ENCODE assay signal across 21 cellular contexts in genomic region chr13:33244907-33245287, GRCh38. TPM values are rescaled to one million over a fixed set of nuclear protein-coding genes. Genes with fewer than 3 reads are reported as not detected.
"Had no signal": no experiment of that assay in that cellular context is flagged by ENCODE, and none has a peak within 500 bp of the region (broad histone marks: within the 10 kb centered on the region; RNA-seq: fewer than 3 reads in every experiment).

No MANE protein-coding gene starts in this region.

- H3K9me3 ChIP-seq: adrenal gland, gastroesophageal sphincter, sigmoid colon had no signal

- DNase-seq: activated CD4-positive, alpha-beta T cell treated with anti-CD3 and anti-CD28 coated beads for 48 hours; activated CD8-positive, alpha-beta memory T cell treated with anti-CD3 and anti-CD28 coated beads, Interleukin-2, amount 50 U/mL, for 4 hours; activated CD8-positive, alpha-beta T cell treated with anti-CD3 and anti-CD28 coated beads, Interleukin-2, amount 10 ng/mL, durations not matched to agents 7 days and 5 days; activated effector memory CD4-positive, alpha-beta T cell treated with anti-CD3 and anti-CD28 coated beads, Interleukin-2, amount 50 U/mL, for 16 hours; activated T-cell treated with anti-CD3 and anti-CD28 coated beads, Interleukin-2, amount 50 U/mL, for 48 hours; adrenal gland; cortex of kidney; effector CD8-positive, alpha-beta T cell; mesenchymal stem cell; nephron progenitor cell; sigmoid colon; stimulated activated CD4-positive, alpha-beta T cell treated with anti-CD3 and anti-CD28 coated beads, Interleukin-1b, Interleukin-23, amount 100 ng/mL, for 48 hours; WERI-Rb-1 had no signal

- ATAC-seq: activated CD8-positive, alpha-beta T cell treated with anti-CD3 and anti-CD28 coated beads, Interleukin-2, amount 10 ng/mL, durations not matched to agents 7 days and 5 days; gastroesophageal sphincter; left lobe of liver; stimulated activated effector memory CD8-positive, alpha-beta T cell treated with anti-CD3 and anti-CD28 coated beads, Interleukin-12 subunit alpha, Interleukin-12 subunit beta, amount 100 ng/mL, for 72 hours had no signal

- H3K27me3 ChIP-seq: adrenal gland, gastroesophageal sphincter, hepatocyte, sigmoid colon had no signal

- H3K4me1 Mint-ChIP-seq: activated naive CD4-positive, alpha-beta T cell treated with anti-CD3 and anti-CD28 coated beads, Interleukin-2, amount 50 U/mL, for 24 hours; central memory CD8-positive, alpha-beta T cell; nephron progenitor cell; stimulated activated effector memory CD8-positive, alpha-beta T cell treated with anti-CD3 and anti-CD28 coated beads, Interleukin-12 subunit alpha, Interleukin-12 subunit beta, amount 100 ng/mL, for 72 hours had no signal

- H3K4me3 ChIP-seq: adrenal gland, gastroesophageal sphincter, hepatocyte, sigmoid colon had no signal

- H3K4me2 ChIP-seq: hepatocyte had no signal

- H3K27ac Mint-ChIP-seq: activated CD8-positive, alpha-beta T cell treated with anti-CD3 and anti-CD28 coated beads, Interleukin-2, amount 10 ng/mL, durations not matched to agents 7 days and 5 days; activated naive CD4-positive, alpha-beta T cell treated with anti-CD3 and anti-CD28 coated beads, Interleukin-2, amount 50 U/mL, for 24 hours; stimulated activated effector memory CD8-positive, alpha-beta T cell treated with anti-CD3 and anti-CD28 coated beads, Interleukin-12 subunit alpha, Interleukin-12 subunit beta, amount 100 ng/mL, for 72 hours; T-helper 1 cell treated with Interleukin-12 subunit alpha and Interleukin-12 subunit beta and Interleukin-4 antibody, amounts not matched to agents 30 μg/mL and 1 μg/mL, for 36 hours had no signal

- H2AFZ ChIP-seq: hepatocyte, parathyroid adenoma had no signal

- H3K27ac ChIP-seq: gastroesophageal sphincter, hepatocyte, parathyroid adenoma, sigmoid colon, WERI-Rb-1 had no signal

- H3K79me2 ChIP-seq: parathyroid adenoma had no signal

- H3K27me3 Mint-ChIP-seq: central memory CD8-positive, alpha-beta T cell had no signal

- H3K36me3 ChIP-seq: adrenal gland, sigmoid colon, WERI-Rb-1 had no signal

- H3K4me3 Mint-ChIP-seq: activated CD8-positive, alpha-beta T cell treated with anti-CD3 and anti-CD28 coated beads, Interleukin-2, amount 10 ng/mL, durations not matched to agents 7 days and 5 days; activated naive CD4-positive, alpha-beta T cell treated with anti-CD3 and anti-CD28 coated beads, Interleukin-2, amount 50 U/mL, for 24 hours; central memory CD8-positive, alpha-beta T cell; nephron progenitor cell; stimulated activated effector memory CD8-positive, alpha-beta T cell treated with anti-CD3 and anti-CD28 coated beads, Interleukin-12 subunit alpha, Interleukin-12 subunit beta, amount 100 ng/mL, for 72 hours; T-helper 1 cell treated with Interleukin-12 subunit alpha and Interleukin-12 subunit beta and Interleukin-4 antibody, amounts not matched to agents 30 μg/mL and 1 μg/mL, for 36 hours had no signal

- H3K36me3 Mint-ChIP-seq: activated naive CD4-positive, alpha-beta T cell treated with anti-CD3 and anti-CD28 coated beads, Interleukin-2, amount 50 U/mL, for 24 hours; stimulated activated effector memory CD8-positive, alpha-beta T cell treated with anti-CD3 and anti-CD28 coated beads, Interleukin-12 subunit alpha, Interleukin-12 subunit beta, amount 100 ng/mL, for 72 hours had no signal

- H3K9ac ChIP-seq: parathyroid adenoma had no signal

- H3K9me3 Mint-ChIP-seq: central memory CD8-positive, alpha-beta T cell; stimulated activated effector memory CD8-positive, alpha-beta T cell treated with anti-CD3 and anti-CD28 coated beads, Interleukin-12 subunit alpha, Interleukin-12 subunit beta, amount 100 ng/mL, for 72 hours had no signal

- H3K4me1 ChIP-seq: parathyroid adenoma had no signal

RNA-seq across cellular contexts. Expression of gene STARD13, which starts 40.7 kb away (rescaled TPM):
- total RNA-seq: activated CD8-positive, alpha-beta T cell treated with anti-CD3 and anti-CD28 coated beads, Interleukin-2, amount 10 ng/mL, durations not matched to agents 7 days and 5 days had no signal
